25 cellular contexts compared by ENCODE assay signal in the genomic region with DNA sequence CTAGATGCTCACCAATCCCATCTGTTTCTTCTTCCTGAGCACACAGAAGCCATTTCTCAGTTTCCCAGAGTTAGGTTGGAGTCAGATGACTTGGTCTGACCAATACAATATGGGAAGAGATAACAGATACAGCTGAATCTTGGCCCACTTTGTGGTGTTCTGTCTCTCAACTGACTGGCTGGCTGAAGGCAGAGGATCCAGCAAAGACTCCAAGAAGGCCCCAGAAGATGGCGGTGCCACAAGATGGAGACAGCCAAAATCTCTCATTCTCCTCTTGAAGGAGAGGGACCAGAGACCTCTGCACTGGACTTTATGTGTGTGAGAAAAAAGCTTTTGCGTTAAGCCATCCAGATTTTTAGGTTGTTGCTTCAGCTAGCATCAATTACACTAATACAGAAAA.
"Had no signal": no experiment of that assay in that cellular context is flagged by ENCODE, and none has a peak within 500 bp of the region (broad histone marks: within the 10 kb centered on the region; RNA-seq: fewer than 3 reads in every experiment).

No MANE protein-coding gene starts in this region.

- ATAC-seq: effector memory CD8-positive, alpha-beta T cell; gastrocnemius medialis; left lung; naive thymus-derived CD8-positive, alpha-beta T cell; sciatic nerve; stimulated activated effector memory CD8-positive, alpha-beta T cell treated with anti-CD3 and anti-CD28 coated beads, Interleukin-12 subunit alpha, Interleukin-12 subunit beta, amount 100 ng/mL, for 72 hours had no signal

- H3K27ac ChIP-seq: gastrocnemius medialis, left lung, prostate gland, right atrium auricular region, stomach, thyroid gland, upper lobe of left lung, uterus had no signal

- H3K4me2 ChIP-seq: smooth muscle cell had no signal

- DNase-seq: cortex of kidney; effector memory CD8-positive, alpha-beta T cell; foreskin fibroblast; gastrocnemius medialis; head of caudate nucleus; left cardiac atrium; left lung; mesendoderm; naive thymus-derived CD8-positive, alpha-beta T cell; nephron progenitor cell; nucleus accumbens; stimulated activated CD4-positive, alpha-beta T cell treated with anti-CD3 and anti-CD28 coated beads, Interleukin-12 subunit alpha, Interleukin-12 subunit beta, amount 100 ng/mL, for 4 hours; stimulated activated CD4-positive, alpha-beta T cell treated with anti-CD3 and anti-CD28 coated beads, Interleukin-1b, Interleukin-23, amount 100 ng/mL, for 48 hours; stimulated activated CD4-positive, alpha-beta T cell treated with anti-CD3 and anti-CD28 coated beads, Interleukin-4, amount 100 ng/mL, for 1 hour; stimulated activated naive CD4-positive, alpha-beta T cell treated with Interleukin-2 at 50 U/mL for 16 hours; stomach; upper lobe of left lung; uterus had no signal

- H3K9me3 Mint-ChIP-seq: effector memory CD8-positive, alpha-beta T cell; naive thymus-derived CD8-positive, alpha-beta T cell; nephron progenitor cell; stimulated activated effector memory CD8-positive, alpha-beta T cell treated with anti-CD3 and anti-CD28 coated beads, Interleukin-12 subunit alpha, Interleukin-12 subunit beta, amount 100 ng/mL, for 72 hours had no signal

- H3K4me3 ChIP-seq: gastrocnemius medialis, left lung, prostate gland, right atrium auricular region, smooth muscle cell, stomach, thyroid gland, upper lobe of left lung, uterus had no signal

- H3K27ac Mint-ChIP-seq: naive thymus-derived CD8-positive, alpha-beta T cell; nephron progenitor cell; stimulated activated effector memory CD8-positive, alpha-beta T cell treated with anti-CD3 and anti-CD28 coated beads, Interleukin-12 subunit alpha, Interleukin-12 subunit beta, amount 100 ng/mL, for 72 hours had no signal

- H3K9me3 ChIP-seq: gastrocnemius medialis, left lung, prostate gland, right atrium auricular region, stomach, thyroid gland, upper lobe of left lung, uterus had no signal

- H3K4me1 ChIP-seq: gastrocnemius medialis, prostate gland, right atrium auricular region, uterus had no signal

- H3K4me3 Mint-ChIP-seq: effector memory CD8-positive, alpha-beta T cell; naive thymus-derived CD8-positive, alpha-beta T cell; nephron progenitor cell; stimulated activated effector memory CD8-positive, alpha-beta T cell treated with anti-CD3 and anti-CD28 coated beads, Interleukin-12 subunit alpha, Interleukin-12 subunit beta, amount 100 ng/mL, for 72 hours had no signal

- H3K4me1 Mint-ChIP-seq: nephron progenitor cell had no signal

- H3K27me3 Mint-ChIP-seq: effector memory CD8-positive, alpha-beta T cell; naive thymus-derived CD8-positive, alpha-beta T cell had no signal

- H3K36me3 Mint-ChIP-seq: naive thymus-derived CD8-positive, alpha-beta T cell; stimulated activated effector memory CD8-positive, alpha-beta T cell treated with anti-CD3 and anti-CD28 coated beads, Interleukin-12 subunit alpha, Interleukin-12 subunit beta, amount 100 ng/mL, for 72 hours had no signal

- H3K27me3 ChIP-seq: gastrocnemius medialis, left lung, right atrium auricular region, stomach, thyroid gland, upper lobe of left lung, uterus had no signal

- FAIRE-seq: endometrium had no signal

- H3K36me3 ChIP-seq: gastrocnemius medialis, left lung, prostate gland, right atrium auricular region, stomach, thyroid gland, upper lobe of left lung, uterus had no signal
